ENCODE assay signal across 35 cellular contexts in the genomic region with DNA sequence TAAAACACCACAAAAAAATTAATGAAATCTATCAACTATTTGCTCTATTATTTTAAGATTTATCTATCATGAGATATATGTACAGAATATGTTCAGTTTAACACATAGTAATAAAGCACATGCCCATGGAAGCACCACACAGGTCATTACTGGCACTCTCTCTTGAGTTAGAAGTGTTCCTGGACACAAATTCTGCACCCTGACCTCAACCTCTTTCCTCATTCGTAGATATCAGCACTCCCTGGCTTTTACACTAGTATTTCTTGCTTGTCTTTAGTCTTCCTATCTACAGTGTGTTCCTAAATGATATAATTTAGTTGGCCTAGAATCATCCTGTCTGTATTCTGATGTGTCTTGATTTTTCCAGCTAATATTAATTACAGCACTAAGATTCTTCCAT.
"Had no signal": no experiment of that assay in that cellular context is flagged by ENCODE, and none has a peak within 500 bp of the region (broad histone marks: within the 10 kb centered on the region; RNA-seq: fewer than 3 reads in every experiment).

No MANE protein-coding gene starts in this region.

- ATAC-seq: activated naive CD4-positive, alpha-beta T cell treated with anti-CD3 and anti-CD28 coated beads, Interleukin-2, amount 50 U/mL, for 72 hours; activated naive CD8-positive, alpha-beta T cell treated with anti-CD3 and anti-CD28 coated beads, Interleukin-2, amount 50 U/mL, for 24 hours; activated T-cell treated with anti-CD3 and anti-CD28 coated beads, Interleukin-2, amount 50 U/mL, for 4 hours; activated T-cell treated with anti-CD3 and anti-CD28 coated beads, Interleukin-2, amount 50 U/mL, for 72 hours; activated T-helper 17 cell treated with anti-CD3 and anti-CD28 coated beads, Interleukin-2, amount 50 U/mL, for 72 hours; body of pancreas had no signal

- H3K27me3 ChIP-seq: adrenal gland, ascending aorta, body of pancreas, brain microvascular endothelial cell, breast epithelium, cardiac muscle cell had no signal

- H3K4me3 ChIP-seq: adrenal gland, ascending aorta, body of pancreas, breast epithelium, cardiac muscle cell had no signal

- H3K36me3 ChIP-seq: adrenal gland, ascending aorta, brain microvascular endothelial cell, breast epithelium, cardiac muscle cell had no signal

- DNase-seq: activated effector memory CD4-positive, alpha-beta T cell treated with anti-CD3 and anti-CD28 coated beads, Interleukin-2, amount 50 U/mL, for 16 hours; activated effector memory CD4-positive, alpha-beta T cell treated with Interleukin-2 at 50 U/mL for 16 hours; activated gamma-delta T cell; activated gamma-delta T cell treated with Interleukin-2 at 50 U/mL for 16 hours; activated naive CD4-positive, alpha-beta T cell; activated naive CD4-positive, alpha-beta T cell treated with anti-CD3 and anti-CD28 coated beads for 36 hours; activated naive CD4-positive, alpha-beta T cell treated with anti-CD3 and anti-CD28 coated beads, Interleukin-2, amount 10 ng/mL, durations not matched to agents 7 days and 5 days; activated naive CD4-positive, alpha-beta T cell treated with anti-CD3 and anti-CD28 coated beads, Interleukin-2, amount 50 U/mL, for 16 hours; activated naive CD4-positive, alpha-beta T cell treated with Interleukin-2 at 50 U/mL for 16 hours; activated naive CD8-positive, alpha-beta T cell treated with anti-CD3 and anti-CD28 coated beads for 36 hours; activated naive CD8-positive, alpha-beta T cell treated with anti-CD3 and anti-CD28 coated beads, Interleukin-2, amount 10 ng/mL, durations not matched to agents 7 days and 5 days; activated naive CD8-positive, alpha-beta T cell treated with anti-CD3 and anti-CD28 coated beads, Interleukin-2, amount 50 U/mL, for 24 hours; activated T-cell treated with anti-CD3 and anti-CD28 coated beads for 4 hours; activated T-cell treated with anti-CD3 and anti-CD28 coated beads, Interleukin-2, amount 50 U/mL, for 1 hour; activated T-cell treated with anti-CD3 and anti-CD28 coated beads, Interleukin-2, amount 50 U/mL, for 24 hours; activated T-cell treated with anti-CD3 and anti-CD28 coated beads, Interleukin-2, amount 50 U/mL, for 4 hours; activated T-cell treated with anti-CD3 and anti-CD28 coated beads, Interleukin-2, amount 50 U/mL, for 48 hours; activated T-cell treated with anti-CD3 and anti-CD28 coated beads, Interleukin-2, amount 50 U/mL, for 72 hours; adrenal gland; amniotic stem cell; amygdala; anterior cingulate cortex; aorta; body of pancreas; brain microvascular endothelial cell; caudate nucleus; central memory CD4-positive, alpha-beta T cell; cerebellar nuclear complex had no signal

- FAIRE-seq: astrocyte, bronchial epithelial cell had no signal

- H3K4me1 ChIP-seq: adrenal gland, ascending aorta, body of pancreas, breast epithelium had no signal

- H3K27ac ChIP-seq: adrenal gland, ascending aorta, body of pancreas, brain microvascular endothelial cell, breast epithelium, cardiac muscle cell had no signal

- H3K9me3 ChIP-seq: adrenal gland, ascending aorta, body of pancreas, breast epithelium had no signal
